ENCODE assay signal across 1 cellular context in genomic region chr6:2196079-2196679, GRCh38.
TF ChIP-seq lines count a peak whose summit lies in the region.

No MANE protein-coding gene starts in this region.

TF ChIP-seq in H1, 55 proteins besides CTCF, POLR2A, EP300 and RAD21 (continued from another document):
- TF ChIP-seq EZH2 (IDR thresholded peaks at IDR 0.05; ENCODE audit: low read depth, low read length, severe bottlenecking) (no peak), SIRT6 (IDR thresholded peaks at IDR 0.05; ENCODE audit: low read length) (no peak), ZNF274 (IDR thresholded peaks at IDR 0.05; ENCODE audit: borderline replicate concordance, extremely low read depth, low read length) (no peak), POU5F1 (IDR thresholded peaks at IDR 0.05; ENCODE audit: low read depth, low read length) (no peak), GABPA (IDR thresholded peaks at IDR 0.05; ENCODE audit: borderline replicate concordance, insufficient read depth, low read length) (no peak), KDM4A (IDR thresholded peaks at IDR 0.05; ENCODE audit: low read depth, low read length, severe bottlenecking) (no peak)
TF ChIP-seq in H1: peak in this region for 0.
